In genomic region chr9:120531683-120532300, GRCh38 we compare ENCODE assay signal across 8 cellular contexts. TPM values are rescaled to one million over a fixed set of nuclear protein-coding genes. Genes with fewer than 3 reads are reported as not detected.
DNase-seq lines count a peak whose midpoint lies in the region; ATAC-seq, FAIRE-seq and TF ChIP-seq lines count a peak whose summit lies in the region.

No MANE protein-coding gene starts in this region.

- no peaks in the 10 kb centered on the region for H3K79me2 ChIP-seq in ACC112 (ENCODE audit: control insufficient read depth, insufficient read depth, low read length, unreplicated experiment)

- H3K27ac ChIP-seq in ACC112 (ENCODE audit: low read depth, low read length) = peak overlapping the region; percentile 72

- H3K4me1 ChIP-seq in ACC112 (ENCODE audit: control insufficient read depth, insufficient read depth, low read length, unreplicated experiment) = peaks cover 16% of the 10 kb centered on the region

- DNase-seq in NCI-H2227 treated with DMSO at 0.1 percent for 48 hours (lab: John Stamatoyannopoulos, UW) (peak; percentile 0), bronchial epithelial cell (ENCODE audit: low read depth) (peak; percentile 57), middle frontal gyrus (ENCODE audit: extremely low spot score, low spot score) (peak; percentile 30)

- peaks cover 32% of the 10 kb centered on the region for H3K36me3 ChIP-seq in ACC112 (ENCODE audit: insufficient read depth, low read length)
- peaks cover 13% of the 10 kb centered on the region for H3K36me3 ChIP-seq in bronchial epithelial cell (ENCODE audit: control insufficient read depth, insufficient read depth, low read length)

- H2AFZ ChIP-seq in ACC112 (ENCODE audit: low read length, unreplicated experiment) = no peak overlapping the region

- H3K4me3 ChIP-seq in ACC112 (ENCODE audit: low read depth, low read length) (peak overlapping the region; percentile 6; the same call in 1 of the 2 replicates), bronchial epithelial cell (ENCODE audit: low read depth, low read length) (no peak overlapping the region)

- H3K27me3 ChIP-seq in ACC112 (ENCODE audit: insufficient read depth, low read length) (no peaks in the 10 kb centered on the region), bronchial epithelial cell (ENCODE audit: control insufficient read depth, insufficient read depth, low read length) (no peaks in the 10 kb centered on the region)

- no peak for FAIRE-seq in bronchial epithelial cell (lab: Jason Lieb, UNC)

- peak; percentile 61 for TF ChIP-seq CTCF in bronchial epithelial cell (IDR thresholded peaks at IDR 0.05; ENCODE audit: insufficient read depth, low read length, severe bottlenecking)

- ATAC-seq in GM18502 (IDR thresholded peaks at IDR 0.05; ENCODE audit: poor library complexity, unreplicated experiment) (peak; percentile 47), HG03571 (IDR thresholded peaks at IDR 0.05; ENCODE audit: unreplicated experiment) (no peak), GM19351 (IDR thresholded peaks at IDR 0.05; ENCODE audit: unreplicated experiment) (no peak), GM18858 (IDR thresholded peaks at IDR 0.05; ENCODE audit: unreplicated experiment) (no peak)

RNA-seq across cellular contexts. Expression of gene CDK5RAP2, which starts 48.2 kb away (rescaled TPM):
- total RNA-seq in bronchial epithelial cell = 16.8 and 30.2 TPM in 2 replicates

Comparison
In these comparisons a context has a peak if more than half of its experiments do, and no peak if none do; other contexts are left out.
1. DNase-seq: peak in every context shown above with its lines; median percentile 57 in bronchial epithelial cell; 30 in middle frontal gyrus; 0 in NCI-H2227 treated with DMSO at 0.1 percent for 48 hours.